11 cellular contexts compared by ENCODE assay signal in genomic region chr12:106847861-106848260, GRCh38.
"Had no signal": no experiment of that assay in that cellular context is flagged by ENCODE, and none has a peak within 500 bp of the region (broad histone marks: within the 10 kb centered on the region; RNA-seq: fewer than 3 reads in every experiment).

No MANE protein-coding gene starts in this region.

- H3K4me2 ChIP-seq: GM23338 had no signal

- FAIRE-seq: H1, H54 had no signal

- H3K4me1 ChIP-seq: HAP-1 had no signal

- DNase-seq: GM23248, GOT3, H7, H9, HCEC 1CT, HFFc6 had no signal

- H3K27ac ChIP-seq: GM23248 had no signal

- ATAC-seq: GM23338, HCT116 had no signal

- H3K4me3 ChIP-seq: GM23248, GM23338, HAP-1 had no signal

- H3K9ac ChIP-seq: GM23248 had no signal

- H2AFZ ChIP-seq: GM23248, GM23338 had no signal

- H3K9me3 ChIP-seq: HAP-1 had no signal
